21 cellular contexts compared by ENCODE assay signal in genomic region chr11:134789104-134789503, GRCh38.
DNase-seq lines count a peak whose midpoint lies in the region; ATAC-seq, FAIRE-seq and TF ChIP-seq lines count a peak whose summit lies in the region.
"Had no signal": no experiment of that assay in that cellular context is flagged by ENCODE, and none has a peak within 500 bp of the region (broad histone marks: within the 10 kb centered on the region; RNA-seq: fewer than 3 reads in every experiment).

No MANE protein-coding gene starts in this region.

- H2AK5ac ChIP-seq in H1 (ENCODE audit: low read depth, low read length) (no peak overlapping the region), trophoblast cell (ENCODE audit: low read length) (peak overlapping the region; percentile 55)

- no peaks in the 10 kb centered on the region for H3K9me3 ChIP-seq in H1 (ENCODE audit: insufficient read depth in 2 of 2, low read depth in 1 of 2, low read length in 1 of 2)
- peaks cover 2% of the 10 kb centered on the region for H3K9me3 ChIP-seq in trophoblast cell (ENCODE audit: insufficient read depth, low read depth, low read length)
- H3K9me3 ChIP-seq: A549; BLaER1 treated with 17β-estradiol and CSF1 and Interleukin-3, amounts not matched to agents 10 nM and 100 nM; Caco-2 had no signal

- H2BK5ac ChIP-seq in H1 (ENCODE audit: low read depth, low read length): no peak overlapping the region
- no peak overlapping the region for H2BK5ac ChIP-seq in trophoblast cell (ENCODE audit: low read depth, low read length, poor library complexity)

- no peaks in the 10 kb centered on the region for H3K4me1 Mint-ChIP-seq in natural killer cell treated with Interleukin-12 subunit alpha and Interleukin-12 subunit beta and Interleukin-15 and Interleukin-18, amount 100 ng/mL, for 72 hours (ENCODE audit: low read depth in 2 of 2)
- H3K4me1 Mint-ChIP-seq: B cell had no signal

- no peak overlapping the region for H2BK12ac ChIP-seq in H1 (ENCODE audit: low read depth, low read length)
- peak overlapping the region; percentile 82 for H2BK12ac ChIP-seq in trophoblast cell (ENCODE audit: low read length)

- H3K23me2 ChIP-seq in H1 (ENCODE audit: low read depth, low read length): no peaks in the 10 kb centered on the region

- H4K20me1 ChIP-seq in H1 (replicated peaks in 1 of 2; ENCODE audit: control insufficient read depth in 1 of 2, insufficient read depth in 2 of 2, low read length in 2 of 2): no peaks in the 10 kb centered on the region
- H4K20me1 ChIP-seq: BLaER1 treated with 17β-estradiol and CSF1 and Interleukin-3, amounts not matched to agents 10 nM and 100 nM had no signal

- no peak for TF ChIP-seq POLR2A in H1 (IDR thresholded peaks at IDR 0.05; ENCODE audit: control extremely low read depth in 1 of 2, low read depth in 2 of 2, low read length in 2 of 2)

- no peaks in the 10 kb centered on the region; a peak in 3 of 7 replicates for H3K27me3 ChIP-seq in H1 (replicated peaks in 1 of 4; ENCODE audit: control insufficient read depth in 3 of 4, extremely low read depth in 1 of 4, insufficient read depth in 3 of 4, low read length in 3 of 4)
- no peaks in the 10 kb centered on the region for H3K27me3 ChIP-seq in trophoblast cell (ENCODE audit: insufficient read depth, low read length)
- H3K27me3 ChIP-seq: BLaER1 treated with 17β-estradiol and CSF1 and Interleukin-3, amounts not matched to agents 10 nM and 100 nM had no signal

- 91% methylated on average over 10 of the region's 10 CpGs; no CpG with 5 or more reads in 1 of the 2 experiments for WGBS in H1 (ENCODE audit: extremely low coverage in 1 of 2, insufficient coverage in 1 of 2, insufficient read length in 1 of 2, insufficient replicate concordance in 2 of 2, low coverage in 1 of 2, low lambda C conversion rate in 2 of 2, missing lambda C conversion rate in 1 of 2), 2 experiments
- WGBS in trophoblast cell (ENCODE audit: extremely low coverage, insufficient coverage, insufficient read length): no CpG with 5 or more reads among the region's 10 CpGs

- no peak overlapping the region for H3K56ac ChIP-seq in H1 (replicated peaks; ENCODE audit: insufficient read length, low read depth, low read length)

- H3K4ac ChIP-seq in H1 (replicated peaks; ENCODE audit: insufficient read length, low read depth, low read length): no peak overlapping the region
- H3K4ac ChIP-seq in trophoblast cell (ENCODE audit: low read depth, low read length): no peak overlapping the region

- H3K4me2 ChIP-seq in H1 (ENCODE audit: insufficient read depth in 1 of 2, low read depth in 2 of 2, low read length in 2 of 2) (no peak overlapping the region), trophoblast cell (ENCODE audit: low read length) (no peak overlapping the region)
- H3K4me2 ChIP-seq: A549; BLaER1 treated with 17β-estradiol and CSF1 and Interleukin-3, amounts not matched to agents 10 nM and 100 nM had no signal

- FAIRE-seq in H1 (lab: Jason Lieb, UNC): no peak
- FAIRE-seq: A549, D721Med, G401.6, GM12891, GM19239 had no signal

- H3K14ac ChIP-seq in H1 (ENCODE audit: insufficient read length) (no peak overlapping the region), trophoblast cell (ENCODE audit: low read length) (no peak overlapping the region)

- H3K23ac ChIP-seq in H1 (ENCODE audit: insufficient read length) (no peak overlapping the region), trophoblast cell (ENCODE audit: low read length) (no peak overlapping the region)

- H3K4me3 ChIP-seq in H1 (ENCODE audit: extremely low read depth in 1 of 4, insufficient read depth in 2 of 4, low read depth in 3 of 4, low read length in 4 of 4) (no peak overlapping the region), trophoblast cell (ENCODE audit: low read depth, low read length) (no peak overlapping the region)
- H3K4me3 ChIP-seq: A549; BLaER1 treated with 17β-estradiol and CSF1 and Interleukin-3, amounts not matched to agents 10 nM and 100 nM had no signal

- no peak for ATAC-seq in natural killer cell treated with Interleukin-12 subunit alpha and Interleukin-12 subunit beta and Interleukin-15 and Interleukin-18, amount 100 ng/mL, for 72 hours
- ATAC-seq: A549; CD8-positive, alpha-beta T cell had no signal

- H4K5ac ChIP-seq in H1 (ENCODE audit: insufficient read length, low read depth, low read length): no peak overlapping the region

- H2BK15ac ChIP-seq in H1 (ENCODE audit: low read length): no peak overlapping the region

- CTCF ChIA-PET in H1 (lab: Charles Lee; ENCODE audit: partially characterized antibody): interaction anchor here (0.6 to 1.5 kb wide), 2 partner anchors 12 to 199 kb away, joined by 4 to 5 read pairs; no protein-coding TSS in a partner anchor

- DNase-seq in H1 (ENCODE audit: low read depth in 1 of 2, low spot score in 2 of 2): no peak
- DNase-seq in mesenteric fat pad (ENCODE audit: low spot score): peak; percentile 76
- DNase-seq in trophoblast cell: no peak
- DNase-seq in iPS-NIHi11 (ENCODE audit: low spot score): no peak
- DNase-seq in natural killer cell treated with Interleukin-12 subunit alpha and Interleukin-12 subunit beta and Interleukin-15 and Interleukin-18, amount 100 ng/mL, for 72 hours (ENCODE audit: low spot score): no peak
- DNase-seq: AML-193; Caco-2; Calu3; CD4-positive, alpha-beta T cell; CD8-positive, alpha-beta T cell; DMS79 treated with DMSO at 0.1 percent for 48 hours; GF-D8 had no signal

- no peak overlapping the region for H3K18ac ChIP-seq in H1 (ENCODE audit: extremely low read depth, low read length)
- H3K18ac ChIP-seq in trophoblast cell (ENCODE audit: low read length): peak overlapping the region; percentile 35

- H3K36me3 Mint-ChIP-seq in natural killer cell treated with Interleukin-12 subunit alpha and Interleukin-12 subunit beta and Interleukin-15 and Interleukin-18, amount 100 ng/mL, for 72 hours: no peaks in the 10 kb centered on the region
- H3K36me3 Mint-ChIP-seq: CD8-positive, alpha-beta T cell had no signal

- H3K27ac ChIP-seq in H1 (ENCODE audit: low read depth, low read length) (no peak overlapping the region), trophoblast cell (ENCODE audit: low read depth, low read length) (no peak overlapping the region)
- H3K27ac ChIP-seq: 22Rv1; A549; BLaER1 treated with 17β-estradiol and CSF1 and Interleukin-3, amounts not matched to agents 10 nM and 100 nM; C4-2B had no signal

- H3K36me3 ChIP-seq in H1 (ENCODE audit: control insufficient read depth in 2 of 4, insufficient read depth in 4 of 4, low read length in 3 of 4) (no peaks in the 10 kb centered on the region), trophoblast cell (ENCODE audit: control insufficient read depth in 1 of 2, insufficient read depth in 2 of 2, low read length in 2 of 2) (no peaks in the 10 kb centered on the region)
- H3K36me3 ChIP-seq: BLaER1 treated with 17β-estradiol and CSF1 and Interleukin-3, amounts not matched to agents 10 nM and 100 nM had no signal

- H2BK120ac ChIP-seq in H1 (replicated peaks; ENCODE audit: low read depth, low read length) (no peak overlapping the region), trophoblast cell (ENCODE audit: insufficient read depth, low read length, poor library complexity) (peak overlapping the region; percentile 38)

- H3K4me3 Mint-ChIP-seq in natural killer cell treated with Interleukin-12 subunit alpha and Interleukin-12 subunit beta and Interleukin-15 and Interleukin-18, amount 100 ng/mL, for 72 hours: no peak overlapping the region
- H3K4me3 Mint-ChIP-seq: B cell; CD4-positive, alpha-beta T cell; CD8-positive, alpha-beta T cell had no signal

- H3K9ac ChIP-seq in H1 (replicated peaks in 1 of 4; ENCODE audit: extremely low read depth in 1 of 4, low read depth in 3 of 4, low read length in 3 of 4) (no peak overlapping the region), trophoblast cell (ENCODE audit: low read length) (no peak overlapping the region)
- H3K9ac ChIP-seq: BLaER1 treated with 17β-estradiol and CSF1 and Interleukin-3, amounts not matched to agents 10 nM and 100 nM had no signal

- no peak overlapping the region for H3K27ac Mint-ChIP-seq in natural killer cell treated with Interleukin-12 subunit alpha and Interleukin-12 subunit beta and Interleukin-15 and Interleukin-18, amount 100 ng/mL, for 72 hours
- H3K27ac Mint-ChIP-seq: B cell; CD4-positive, alpha-beta T cell; CD8-positive, alpha-beta T cell had no signal

- peaks cover 15 to 21% of the 10 kb centered on the region in 2 donors for H3K27me3 Mint-ChIP-seq in natural killer cell treated with Interleukin-12 subunit alpha and Interleukin-12 subunit beta and Interleukin-15 and Interleukin-18, amount 100 ng/mL, for 72 hours
- H3K27me3 Mint-ChIP-seq: B cell had no signal

- H4K91ac ChIP-seq in H1 (replicated peaks; ENCODE audit: insufficient read length, low read length) (no peak overlapping the region), trophoblast cell (ENCODE audit: low read depth, low read length) (peak overlapping the region; percentile 48)

- H3K79me2 ChIP-seq in H1 (ENCODE audit: control insufficient read depth in 1 of 2, insufficient read depth in 2 of 2, low read length in 2 of 2): no peaks in the 10 kb centered on the region
- H3K79me2 ChIP-seq in trophoblast cell (ENCODE audit: control insufficient read depth, insufficient read depth, low read length, poor library complexity): no peaks in the 10 kb centered on the region

- no peak overlapping the region for H2BK20ac ChIP-seq in H1 (ENCODE audit: low read length)

- H3K4me1 ChIP-seq in H1 (replicated peaks in 1 of 4; ENCODE audit: control insufficient read depth in 3 of 4, insufficient read depth in 4 of 4, low read length in 3 of 4): no peaks in the 10 kb centered on the region; a peak in 1 of 7 replicates
- H3K4me1 ChIP-seq in trophoblast cell (ENCODE audit: control insufficient read depth in 1 of 2, insufficient read depth in 2 of 2, low read length in 2 of 2): peaks cover 6 to 8% of the 10 kb centered on the region in 2 experiments
- H3K4me1 ChIP-seq: A549; BLaER1 treated with 17β-estradiol and CSF1 and Interleukin-3, amounts not matched to agents 10 nM and 100 nM had no signal

- no peak for TF ChIP-seq RAD21 in H1 (IDR thresholded peaks at IDR 0.05 in 1 of 2, conservative IDR thresholded peaks at IDR 0.05 in 1 of 2; ENCODE audit: low read depth in 2 of 2, low read length in 2 of 2)

- H2AFZ ChIP-seq in H1 (ENCODE audit: low read length) (no peak overlapping the region), trophoblast cell (ENCODE audit: insufficient read depth, low read length, poor library complexity) (no peak overlapping the region)

- no peaks in the 10 kb centered on the region for H3K79me1 ChIP-seq in H1 (ENCODE audit: low read depth, low read length)
- peaks cover 11% of the 10 kb centered on the region for H3K79me1 ChIP-seq in trophoblast cell (ENCODE audit: low read length)

- TF ChIP-seq EP300 in H1 (IDR thresholded peaks at IDR 0.05; ENCODE audit: borderline replicate concordance in 1 of 2, low read depth in 2 of 2, low read length in 2 of 2): no peak

- POLR2A ChIA-PET in H1 (lab: Charles Lee; ENCODE audit: partially characterized antibody): no interaction called here

- H3K9me3 Mint-ChIP-seq in natural killer cell treated with Interleukin-12 subunit alpha and Interleukin-12 subunit beta and Interleukin-15 and Interleukin-18, amount 100 ng/mL, for 72 hours: no peaks in the 10 kb centered on the region
- H3K9me3 Mint-ChIP-seq: CD4-positive, alpha-beta T cell; CD8-positive, alpha-beta T cell had no signal

- TF ChIP-seq CTCF in H1 (IDR thresholded peaks at IDR 0.05; ENCODE audit: control extremely low read depth in 1 of 3, insufficient read depth in 1 of 3, low read depth in 1 of 3, low read length in 3 of 3): no peak

- H4K12ac ChIP-seq in trophoblast cell (ENCODE audit: low read depth, low read length): no peak overlapping the region

- H4K8ac ChIP-seq in H1 (ENCODE audit: extremely low read depth, insufficient read depth, low read length): peak overlapping the region; percentile 18; the same call in 1 of the 2 replicates
- H4K8ac ChIP-seq in trophoblast cell (ENCODE audit: low read depth, low read length): no peak overlapping the region
